Comparison of ENCODE assay signal across 12 cellular contexts in genomic region chr3:155070932-155071387, GRCh38. TPM values are rescaled to one million over a fixed set of nuclear protein-coding genes. Genes with fewer than 3 reads are reported as not detected.
DNase-seq lines count a peak whose midpoint lies in the region; ATAC-seq, FAIRE-seq and TF ChIP-seq lines count a peak whose summit lies in the region.
"Had no signal": no experiment of that assay in that cellular context is flagged by ENCODE, and none has a peak within 500 bp of the region (broad histone marks: within the 10 kb centered on the region; RNA-seq: fewer than 3 reads in every experiment).

No MANE protein-coding gene starts in this region.

- H3K9me3 ChIP-seq in left ventricle myocardium inferior (replicated peaks) (peaks cover 22% of the 10 kb centered on the region), astrocyte (ENCODE audit: insufficient read depth, low read depth, low read length) (no peaks in the 10 kb centered on the region), suprapubic skin (no peaks in the 10 kb centered on the region), mucosa of descending colon (no peaks in the 10 kb centered on the region)

- H3K27me3 ChIP-seq in left ventricle myocardium inferior (ENCODE audit: low read depth) (no peaks in the 10 kb centered on the region), astrocyte (ENCODE audit: insufficient read depth, low read length) (no peaks in the 10 kb centered on the region), suprapubic skin (no peaks in the 10 kb centered on the region)

- no peak for TF ChIP-seq EP300 in suprapubic skin (IDR thresholded peaks at IDR 0.05)

- H3K79me2 ChIP-seq in astrocyte (ENCODE audit: insufficient read depth, low read length), result no peaks in the 10 kb centered on the region

- H3K27ac ChIP-seq in left ventricle myocardium inferior (replicated peaks) (no peak overlapping the region), astrocyte (ENCODE audit: low read depth, low read length) (peak overlapping the region; percentile 93), suprapubic skin (peak overlapping the region; percentile 46)

- peak overlapping the region; percentile 72 for H2AFZ ChIP-seq in astrocyte (ENCODE audit: low read depth, low read length)

- TF ChIP-seq POLR2A in suprapubic skin (IDR thresholded peaks at IDR 0.05), result no peak

- H3K36me3 Mint-ChIP-seq in astrocyte (ENCODE audit: low read depth, unreplicated experiment), result no peaks in the 10 kb centered on the region

- H3K4me1 Mint-ChIP-seq in astrocyte (ENCODE audit: low read depth, unreplicated experiment), result peaks cover 44% of the 10 kb centered on the region
- H3K4me1 Mint-ChIP-seq: activated CD4-positive, alpha-beta T cell treated with anti-CD3 and anti-CD28 coated beads, Interleukin-2, amount 10 ng/mL, durations not matched to agents 7 days and 5 days had no signal

- H3K4me3 ChIP-seq in left ventricle myocardium inferior (no peak overlapping the region), astrocyte (ENCODE audit: insufficient read depth, low read depth, low read length) (no peak overlapping the region), suprapubic skin (no peak overlapping the region), mucosa of descending colon (no peak overlapping the region)

- intact Hi-C loops in Right ventricle myocardium inferior (cut with DNase I) (no loop called here), left ventricle myocardium inferior (cut with micrococcal nuclease) (no loop called here), left cardiac atrium (cut with DNase I) (no loop called here), mucosa of descending colon (cut with DNase I, micrococcal nuclease) (no loop called here)

- H3K27ac Mint-ChIP-seq in astrocyte (ENCODE audit: unreplicated experiment), result peak overlapping the region; percentile 96
- H3K27ac Mint-ChIP-seq: activated CD4-positive, alpha-beta T cell treated with anti-CD3 and anti-CD28 coated beads, Interleukin-2, amount 10 ng/mL, durations not matched to agents 7 days and 5 days had no signal

- 40% methylated on average over 8 of the region's 8 CpGs for WGBS in suprapubic skin

- H3K36me3 ChIP-seq in left ventricle myocardium inferior (no peaks in the 10 kb centered on the region), astrocyte (ENCODE audit: insufficient read depth, low read length) (no peaks in the 10 kb centered on the region), suprapubic skin (no peaks in the 10 kb centered on the region), mucosa of descending colon (ENCODE audit: low read depth) (no peaks in the 10 kb centered on the region)

- TF ChIP-seq CTCF in left ventricle myocardium inferior (IDR thresholded peaks at IDR 0.05; ENCODE audit: borderline replicate concordance) (no peak), astrocyte (IDR thresholded peaks at IDR 0.05; ENCODE audit: insufficient read depth, low read depth, low read length) (no peak), suprapubic skin (IDR thresholded peaks at IDR 0.05) (no peak), mucosa of descending colon (IDR thresholded peaks at IDR 0.05) (no peak)

- H3K4me1 ChIP-seq in left ventricle myocardium inferior, result no peaks in the 10 kb centered on the region
- H3K4me1 ChIP-seq in astrocyte (ENCODE audit: insufficient read depth, low read length), result peaks cover 17% of the 10 kb centered on the region
- H3K4me1 ChIP-seq in suprapubic skin, result no peaks in the 10 kb centered on the region
- no peaks in the 10 kb centered on the region for H3K4me1 ChIP-seq in mucosa of descending colon (ENCODE audit: low read depth)

- no peak for DNase-seq in Right ventricle myocardium inferior (ENCODE audit: missing footprints)
- no peak for DNase-seq in left ventricle myocardium inferior
- peak; percentile 94 for DNase-seq in astrocyte (ENCODE audit: low read depth)
- peak; percentile 24 for DNase-seq in left cardiac atrium
- DNase-seq in suprapubic skin (ENCODE audit: low spot score in 2 of 2), result peak in 1 of 2 donors; percentile 71
- no peak for DNase-seq in GM19240 (ENCODE audit: insufficient read length, low spot score)
- DNase-seq in mucosa of descending colon, result no peak
- DNase-seq: activated CD4-positive, alpha-beta T cell treated with anti-CD3 and anti-CD28 coated beads, Interleukin-2, amount 10 ng/mL, durations not matched to agents 7 days and 5 days; MV-4-11 had no signal

- peak; percentile 95 for FAIRE-seq in astrocyte (lab: Jason Lieb, UNC)
- FAIRE-seq: A204.1, islet of Langerhans had no signal

- no peaks in the 10 kb centered on the region for H4K20me1 ChIP-seq in astrocyte (ENCODE audit: insufficient read depth, low read length)

- ATAC-seq in Right ventricle myocardium inferior (peak; percentile 71), left cardiac atrium (peak in 1 of 2 donors; percentile 48), HG03045 (IDR thresholded peaks at IDR 0.05; ENCODE audit: unreplicated experiment) (no peak), mucosa of descending colon (no peak)

- no peaks in the 10 kb centered on the region for H3K27me3 Mint-ChIP-seq in astrocyte (ENCODE audit: low read depth, unreplicated experiment)
- H3K27me3 Mint-ChIP-seq: activated CD4-positive, alpha-beta T cell treated with anti-CD3 and anti-CD28 coated beads, Interleukin-2, amount 10 ng/mL, durations not matched to agents 7 days and 5 days had no signal

- peak overlapping the region; percentile 74 for H3K4me2 ChIP-seq in astrocyte (ENCODE audit: low read length)

- peak overlapping the region; percentile 69 for H3K9ac ChIP-seq in astrocyte (ENCODE audit: low read length)

- H3K9me3 Mint-ChIP-seq in astrocyte (ENCODE audit: unreplicated experiment), result peaks cover 1% of the 10 kb centered on the region
- H3K9me3 Mint-ChIP-seq: activated CD4-positive, alpha-beta T cell treated with anti-CD3 and anti-CD28 coated beads, Interleukin-2, amount 10 ng/mL, durations not matched to agents 7 days and 5 days had no signal

- H3K4me3 Mint-ChIP-seq in astrocyte (ENCODE audit: unreplicated experiment), result no peak overlapping the region
- H3K4me3 Mint-ChIP-seq: activated CD4-positive, alpha-beta T cell treated with anti-CD3 and anti-CD28 coated beads, Interleukin-2, amount 10 ng/mL, durations not matched to agents 7 days and 5 days had no signal

RNA-seq across cellular contexts. Expression of gene MME, which starts 9.2 kb away (rescaled TPM):
- 4.8 TPM for total RNA-seq in Right ventricle myocardium inferior
- total RNA-seq in left ventricle myocardium inferior, result 2.8 TPM
- total RNA-seq in astrocyte, result 54.3 and 55.5 TPM in 2 replicates
- total RNA-seq in left cardiac atrium, result 10 to 100 TPM; 16.5 to 52.6 TPM
- 1 to 10 TPM; 1.9 to 8.2 (median 6.4) TPM for total RNA-seq in suprapubic skin
- 1 to 10 TPM; 1.4 to 1.9 (median 1.6) TPM for total RNA-seq in mucosa of descending colon
- total RNA-seq: activated CD4-positive, alpha-beta T cell treated with anti-CD3 and anti-CD28 coated beads, Interleukin-2, amount 10 ng/mL, durations not matched to agents 7 days and 5 days had no signal

Comparison
In these comparisons a context has a peak if more than half of its experiments do, and no peak if none do; other contexts are left out.
1. DNase-seq: peak in astrocyte (single experiment) and left cardiac atrium (single experiment); none in Right ventricle myocardium inferior (single experiment), left ventricle myocardium inferior (single experiment), GM19240 (single experiment) and mucosa of descending colon (0 of 3).